In the genomic region with DNA sequence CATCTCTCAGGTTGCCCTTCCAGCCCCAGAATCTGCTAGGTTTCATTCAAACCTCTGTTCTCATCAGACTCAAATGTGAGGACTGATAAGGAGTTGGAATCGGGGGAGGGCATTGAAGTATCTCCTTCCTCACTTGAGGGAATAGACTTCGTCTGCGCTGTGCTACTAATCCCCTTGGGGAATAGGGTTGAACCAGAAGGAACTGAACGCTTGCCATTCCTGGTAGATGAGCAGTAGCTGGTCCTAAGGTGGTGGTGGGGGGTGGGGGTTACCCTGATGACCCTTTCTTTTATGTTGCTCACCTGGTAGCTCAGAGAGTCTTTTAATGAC, we compare ENCODE assay signal across 8 cellular contexts. TPM values are rescaled to one million over a fixed set of nuclear protein-coding genes. Genes with fewer than 3 reads are reported as not detected.
DNase-seq lines count a peak whose midpoint lies in the region; ATAC-seq and TF ChIP-seq lines count a peak whose summit lies in the region.

No MANE protein-coding gene starts in this region.

- H3K36me3 ChIP-seq in NT2/D1 (ENCODE audit: insufficient read depth, insufficient read length, low read length) (no peaks in the 10 kb centered on the region), endocrine pancreas (ENCODE audit: control insufficient read depth, insufficient read depth, low read length) (no peaks in the 10 kb centered on the region), psoas muscle (ENCODE audit: insufficient read depth in 1 of 2, low read depth in 1 of 2) (no peaks in the 10 kb centered on the region), mucosa of descending colon (ENCODE audit: low read depth) (no peaks in the 10 kb centered on the region)

- H3K27me3 ChIP-seq in NT2/D1 (ENCODE audit: insufficient read depth, insufficient read length) = peaks cover 6% of the 10 kb centered on the region
- H3K27me3 ChIP-seq in endocrine pancreas (ENCODE audit: control insufficient read depth, insufficient read depth, low read length) = no peaks in the 10 kb centered on the region
- peaks cover 0 to 14% (median 0%) of the 10 kb centered on the region in 3 donors for H3K27me3 ChIP-seq in psoas muscle (ENCODE audit: insufficient read depth in 3 of 3, low read length in 2 of 3)

- H3K9ac ChIP-seq in NT2/D1 (ENCODE audit: insufficient read length, low read depth) (peak overlapping the region; percentile 71), endocrine pancreas (ENCODE audit: control insufficient read depth, insufficient read depth, low read length) (peak overlapping the region; percentile 72)

- H3K4me1 ChIP-seq in NT2/D1 (ENCODE audit: insufficient read depth, insufficient read length) (peaks cover 4% of the 10 kb centered on the region), endocrine pancreas (ENCODE audit: control insufficient read depth, insufficient read depth, low read length) (no peaks in the 10 kb centered on the region), psoas muscle (no peaks in the 10 kb centered on the region), mucosa of descending colon (ENCODE audit: low read depth) (no peaks in the 10 kb centered on the region)

- WGBS in psoas muscle, 3 donors = 3 to 27% (median 19%) methylated on average over 3 to 4 of the region's 4 CpGs

- ATAC-seq in GM18868 (IDR thresholded peaks at IDR 0.05; ENCODE audit: unreplicated experiment) (peak; percentile 2), psoas muscle (no peak), mucosa of descending colon (no peak)

- H3K9me3 ChIP-seq in NT2/D1 (ENCODE audit: insufficient read depth, low read length) = 0 out of 2 replicates have a peak, but pooled peaks cover 6% of the 10 kb centered on the region
- no peaks in the 10 kb centered on the region for H3K9me3 ChIP-seq in endocrine pancreas (ENCODE audit: control insufficient read depth, low read length)
- no peaks in the 10 kb centered on the region for H3K9me3 ChIP-seq in psoas muscle
- no peaks in the 10 kb centered on the region for H3K9me3 ChIP-seq in mucosa of descending colon

- DNase-seq in NT2/D1 (ENCODE audit: low read depth, low spot score) = no peak
- no peak for DNase-seq in psoas muscle
- DNase-seq in NCI-H1048 (lab: John Stamatoyannopoulos, UW) = no peak
- no peak for DNase-seq in NK-92 treated with Interleukin-12 subunit alpha and Interleukin-12 subunit beta, amount 100 ng/mL, for 24 hours (lab: John Stamatoyannopoulos, UW)
- no peak for DNase-seq in mucosa of descending colon
- DNase-seq in nucleus accumbens (lab: John Stamatoyannopoulos, UW) = no peak

- H3K4me3 ChIP-seq in NT2/D1 (ENCODE audit: insufficient read length, low read depth) = peak overlapping the region; percentile 85
- H3K4me3 ChIP-seq in endocrine pancreas (ENCODE audit: control insufficient read depth, insufficient read depth, low read length) = no peak overlapping the region
- H3K4me3 ChIP-seq in psoas muscle = peak overlapping the region; percentile 67
- H3K4me3 ChIP-seq in mucosa of descending colon = no peak overlapping the region

- intact Hi-C loops in psoas muscle (cut with DNase I) = loop anchor here in 1 of 2 donors (2.0 to 5.0 kb wide), 2 partner anchors 37 to 333 kb away; no protein-coding TSS in a partner anchor
- intact Hi-C loops in mucosa of descending colon (cut with DNase I, micrococcal nuclease) = no loop called here

- H3K27ac ChIP-seq in psoas muscle = peak overlapping the region; percentile 55

- TF ChIP-seq CTCF in psoas muscle (IDR thresholded peaks at IDR 0.05) (no peak), mucosa of descending colon (IDR thresholded peaks at IDR 0.05) (no peak)

RNA-seq across cellular contexts. Expression of a gene that starts 0.7 kb away (rescaled TPM):
- total RNA-seq in psoas muscle (10 to 100 TPM in 3 of 4 donors, 1 to 10 TPM in 1; 8.2 to 14.0 (median 11.1) TPM), mucosa of descending colon (1 to 10 TPM in 2 of 3 donors, under 1 TPM in 1; 0.46 to 2.7 (median 1.3) TPM)
- polyA plus RNA-seq in psoas muscle = 1 to 10 TPM; 1.5 to 6.5 (median 5.3) TPM

Comparison
In these comparisons a context has a peak if more than half of its experiments do, and no peak if none do; other contexts are left out.
1. H3K4me3 ChIP-seq: peak in NT2/D1 (single experiment) and psoas muscle (single experiment); none in endocrine pancreas (single experiment) and mucosa of descending colon (single experiment).